Comparison of ENCODE assay signal across 26 cellular contexts in the genomic region with DNA sequence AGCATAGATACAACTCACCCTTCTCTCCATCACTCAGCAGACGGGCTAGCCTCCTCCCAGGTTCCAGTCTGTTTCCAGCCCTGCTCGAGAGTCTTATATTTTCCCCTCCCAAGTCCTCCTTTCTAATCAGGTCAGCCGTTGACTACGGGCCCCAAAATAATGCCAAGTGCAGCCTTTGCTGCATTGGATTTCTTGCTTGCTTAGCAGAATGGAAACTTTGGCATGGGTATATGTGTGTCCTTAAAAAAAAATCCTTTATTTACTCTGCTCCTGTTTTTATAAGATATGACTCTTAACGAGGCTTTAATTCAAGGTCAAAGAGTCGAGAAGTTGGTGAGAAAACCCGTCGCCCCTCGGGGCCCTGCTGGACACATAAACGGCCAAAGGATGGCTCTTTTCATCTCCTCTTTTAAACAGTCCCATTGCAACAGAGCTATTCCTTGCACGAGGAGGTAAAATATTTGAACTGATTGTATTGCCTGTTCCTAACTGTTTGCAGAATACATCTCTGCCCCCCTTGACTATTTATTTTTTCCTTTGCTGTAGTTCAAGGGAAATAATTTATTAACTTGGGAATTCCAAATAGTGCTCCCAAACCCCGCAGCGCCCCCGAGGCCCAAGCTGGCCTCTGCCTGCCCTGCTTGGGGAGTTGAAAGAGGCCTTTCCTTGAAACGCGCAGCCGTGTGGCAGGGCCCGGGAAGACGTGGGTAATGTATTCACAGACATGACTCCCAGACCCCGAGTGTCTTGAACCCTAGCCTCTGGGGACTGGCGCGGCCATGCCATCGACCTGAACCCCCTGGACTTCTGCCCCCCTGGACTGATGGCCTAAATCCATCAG. TPM values are rescaled to one million over a fixed set of nuclear protein-coding genes. Genes with fewer than 3 reads are reported as not detected.
"Had no signal": no experiment of that assay in that cellular context is flagged by ENCODE, and none has a peak within 500 bp of the region (broad histone marks: within the 10 kb centered on the region; RNA-seq: fewer than 3 reads in every experiment).

No MANE protein-coding gene starts in this region.

- H3K79me2 ChIP-seq: parathyroid adenoma had no signal

- H3K27ac ChIP-seq: breast epithelium, coronary artery, neutrophil, parathyroid adenoma, transverse colon, vagina had no signal

- H3K9me3 ChIP-seq: mucosa of descending colon, neutrophil, transverse colon, vagina had no signal

- H3K36me3 Mint-ChIP-seq: activated naive CD4-positive, alpha-beta T cell treated with anti-CD3 and anti-CD28 coated beads, Interleukin-2, amount 10 ng/mL, durations not matched to agents 7 days and 5 days; memory B cell; naive B cell; WTC11 had no signal

- H3K27me3 Mint-ChIP-seq: activated T-cell treated with anti-CD3 and anti-CD28 coated beads, Interleukin-2, amount 50 U/mL, for 24 hours had no signal

- H3K4me1 ChIP-seq: breast epithelium, parathyroid adenoma, transverse colon, vagina had no signal

- H3K27ac Mint-ChIP-seq: activated CD4-positive, alpha-beta T cell treated with anti-CD3 and anti-CD28 coated beads, Interleukin-2, amount 10 ng/mL, durations not matched to agents 24 days and 14 days; activated CD8-positive, alpha-beta T cell treated with anti-CD3 and anti-CD28 coated beads, Interleukin-2, amount 10 ng/mL, durations not matched to agents 7 days and 5 days; activated naive CD4-positive, alpha-beta T cell treated with anti-CD3 and anti-CD28 coated beads, Interleukin-2, amount 10 ng/mL, durations not matched to agents 7 days and 5 days; activated T-cell treated with anti-CD3 and anti-CD28 coated beads, Interleukin-2, amount 50 U/mL, for 24 hours; memory B cell; naive B cell; T-helper 2 cell treated with Interferon-gamma antibody and Interleukin-4, amounts not matched to agents 5 μg/mL and 100 μg/mL, for 36 hours; WTC11 had no signal

- DNase-seq: activated CD4-positive, alpha-beta T cell treated with anti-CD3 and anti-CD28 coated beads, Interleukin-2, amount 10 ng/mL, durations not matched to agents 24 days and 14 days; activated CD8-positive, alpha-beta T cell treated with anti-CD3 and anti-CD28 coated beads, Interleukin-2, amount 10 ng/mL, durations not matched to agents 7 days and 5 days; activated effector memory CD4-positive, alpha-beta T cell treated with Interleukin-2 at 50 U/mL for 16 hours; activated naive CD4-positive, alpha-beta T cell treated with anti-CD3 and anti-CD28 coated beads, Interleukin-2, amount 10 ng/mL, durations not matched to agents 7 days and 5 days; activated T-cell treated with anti-CD3 and anti-CD28 coated beads, Interleukin-2, amount 50 U/mL, for 24 hours; aorta; foreskin melanocyte; head of caudate nucleus; left ventricle myocardium superior; mucosa of descending colon; naive B cell; stimulated activated CD4-positive, alpha-beta T cell treated with anti-CD3 and anti-CD28 coated beads, Interleukin-2, amount 100 ng/mL, for 24 hours; stimulated activated naive CD8-positive, alpha-beta T cell treated with anti-CD3 and anti-CD28 coated beads, Interleukin-15, Interleukin-2, amounts not matched to agents 100 U/mL and 50 U/mL, for 24 hours; transverse colon had no signal

- H3K27me3 ChIP-seq: vagina had no signal

- H3K36me3 ChIP-seq: breast epithelium, neutrophil, transverse colon, vagina had no signal

- H2AFZ ChIP-seq: parathyroid adenoma had no signal

- H3K9me3 Mint-ChIP-seq: activated T-cell treated with anti-CD3 and anti-CD28 coated beads, Interleukin-2, amount 50 U/mL, for 24 hours; T-helper 2 cell treated with Interferon-gamma antibody and Interleukin-4, amounts not matched to agents 5 μg/mL and 100 μg/mL, for 36 hours; WTC11 had no signal

- H3K4me1 Mint-ChIP-seq: activated CD4-positive, alpha-beta T cell treated with anti-CD3 and anti-CD28 coated beads, Interleukin-2, amount 10 ng/mL, durations not matched to agents 24 days and 14 days; memory B cell had no signal

- H3K4me3 Mint-ChIP-seq: activated CD4-positive, alpha-beta T cell treated with anti-CD3 and anti-CD28 coated beads, Interleukin-2, amount 10 ng/mL, durations not matched to agents 24 days and 14 days; activated CD8-positive, alpha-beta T cell treated with anti-CD3 and anti-CD28 coated beads, Interleukin-2, amount 10 ng/mL, durations not matched to agents 7 days and 5 days; activated naive CD4-positive, alpha-beta T cell treated with anti-CD3 and anti-CD28 coated beads, Interleukin-2, amount 10 ng/mL, durations not matched to agents 7 days and 5 days; activated T-cell treated with anti-CD3 and anti-CD28 coated beads, Interleukin-2, amount 50 U/mL, for 24 hours; memory B cell; naive B cell; T-helper 2 cell treated with Interferon-gamma antibody and Interleukin-4, amounts not matched to agents 5 μg/mL and 100 μg/mL, for 36 hours; WTC11 had no signal

- H3K4me3 ChIP-seq: breast epithelium, coronary artery, mucosa of descending colon, transverse colon, vagina had no signal

- FAIRE-seq: TTC549 had no signal

- ATAC-seq: activated CD8-positive, alpha-beta T cell treated with anti-CD3 and anti-CD28 coated beads, Interleukin-2, amount 10 ng/mL, durations not matched to agents 7 days and 5 days; left ventricle myocardium superior; mucosa of descending colon; stimulated activated naive CD8-positive, alpha-beta T cell treated with anti-CD3 and anti-CD28 coated beads, Interleukin-15, Interleukin-2, amounts not matched to agents 100 U/mL and 50 U/mL, for 24 hours; WTC11 had no signal

- H3K9ac ChIP-seq: parathyroid adenoma had no signal

RNA-seq across cellular contexts. Expression of a gene that starts 42.9 kb away (rescaled TPM):
- total RNA-seq: epithelial cell of proximal tubule, fibroblast of lung, kidney epithelial cell, left ventricle myocardium superior had no signal
- polyA plus RNA-seq: aorta, fibroblast of lung had no signal
